In genomic region chr13:35716186-35716585, GRCh38 we compare ENCODE assay signal across 17 cellular contexts.
DNase-seq lines count a peak whose midpoint lies in the region; ATAC-seq, FAIRE-seq and TF ChIP-seq lines count a peak whose summit lies in the region.
"Had no signal": no experiment of that assay in that cellular context is flagged by ENCODE, and none has a peak within 500 bp of the region (broad histone marks: within the 10 kb centered on the region; RNA-seq: fewer than 3 reads in every experiment).

No MANE protein-coding gene starts in this region.

- POLR2A ChIA-PET in PC-9 (lab: Charles Lee; ENCODE audit: unreplicated experiment), result interaction anchor here (0.5 to 0.8 kb wide), 3 partner anchors 56 to 770 kb away, joined by 4 to 6 read pairs (median 5); no protein-coding TSS in a partner anchor

- no peak overlapping the region for H2AFZ ChIP-seq in PC-9

- DNase-seq in PC-9 (peak; percentile 56 to 97), heart left ventricle (no peak), sigmoid colon (peak; percentile 60), esophagus muscularis mucosa (ENCODE audit: extremely low spot score) (no peak), NCI-H2171 (lab: John Stamatoyannopoulos, UW) (no peak), GM12892 (ENCODE audit: insufficient read length) (no peak)
- DNase-seq: activated CD8-positive, alpha-beta memory T cell treated with anti-CD3 and anti-CD28 coated beads, Interleukin-2, amount 10 ng/mL, durations not matched to agents 7 days and 5 days; activated effector memory CD4-positive, alpha-beta T cell treated with anti-CD3 and anti-CD28 coated beads, Interleukin-2, amount 50 U/mL, for 16 hours; NCI-H2029; NCI-H69; RPMI8226; T-helper 17 cell had no signal

- TF ChIP-seq POLR2A in heart left ventricle (IDR thresholded peaks at IDR 0.05), result no peak
- no peak for TF ChIP-seq POLR2A in sigmoid colon (IDR thresholded peaks at IDR 0.05)
- no peak for TF ChIP-seq POLR2A in esophagus muscularis mucosa (IDR thresholded peaks at IDR 0.05; ENCODE audit: low read depth)
- TF ChIP-seq POLR2A in GM12892 (IDR thresholded peaks at IDR 0.05; ENCODE audit: low read depth, low read length), result no peak

- H3K36me3 ChIP-seq in PC-9 (ENCODE audit: low read depth), result no peaks in the 10 kb centered on the region
- H3K36me3 ChIP-seq in heart left ventricle, result no peaks in the 10 kb centered on the region
- H3K36me3 ChIP-seq in sigmoid colon, result no peaks in the 10 kb centered on the region
- H3K36me3 ChIP-seq in esophagus muscularis mucosa, result no peaks in the 10 kb centered on the region
- H3K36me3 ChIP-seq: suprapubic skin had no signal

- H3K27me3 ChIP-seq in PC-9 (ENCODE audit: insufficient read depth, low read depth), result no peaks in the 10 kb centered on the region
- H3K27me3 ChIP-seq in heart left ventricle, result no peaks in the 10 kb centered on the region
- H3K27me3 ChIP-seq in sigmoid colon, result no peaks in the 10 kb centered on the region
- H3K27me3 ChIP-seq in esophagus muscularis mucosa, result no peaks in the 10 kb centered on the region
- H3K27me3 ChIP-seq: suprapubic skin had no signal

- no peaks in the 10 kb centered on the region for H4K20me1 ChIP-seq in PC-9 (ENCODE audit: insufficient read depth)

- no peak for FAIRE-seq in GM12892 (lab: Jason Lieb, UNC)

- peak; percentile 41 for ATAC-seq in GM18867 (IDR thresholded peaks at IDR 0.05; ENCODE audit: unreplicated experiment)
- ATAC-seq in heart left ventricle, result peak in 3 of 4 donors; percentile 36 to 61 (median 55)
- ATAC-seq: activated CD4-positive, CD25-positive, alpha-beta regulatory T cell treated with anti-CD3 and anti-CD28 coated beads, Interleukin-2, amount 50 U/mL, for 24 hours; activated CD8-positive, alpha-beta memory T cell treated with anti-CD3 and anti-CD28 coated beads, Interleukin-2, amount 10 ng/mL, durations not matched to agents 7 days and 5 days; T-helper 17 cell had no signal

- no peak overlapping the region for H3K4me3 ChIP-seq in PC-9
- H3K4me3 ChIP-seq in heart left ventricle, result no peak overlapping the region
- H3K4me3 ChIP-seq in sigmoid colon, result no peak overlapping the region
- H3K4me3 ChIP-seq in esophagus muscularis mucosa, result no peak overlapping the region
- H3K4me3 ChIP-seq: coronary artery, suprapubic skin had no signal

- H3K9me3 ChIP-seq in PC-9 (ENCODE audit: insufficient read depth, low read depth), result no peaks in the 10 kb centered on the region
- no peaks in the 10 kb centered on the region for H3K9me3 ChIP-seq in heart left ventricle
- H3K9me3 ChIP-seq in sigmoid colon, result no peaks in the 10 kb centered on the region
- no peaks in the 10 kb centered on the region for H3K9me3 ChIP-seq in esophagus muscularis mucosa
- H3K9me3 ChIP-seq: suprapubic skin had no signal

- intact Hi-C loops in PC-9 (cut with micrococcal nuclease; ENCODE audit: unreplicated experiment), result loop anchor here (2.0 kb wide), 1 partner anchor 57 kb away; no protein-coding TSS in a partner anchor
- intact Hi-C loops in heart left ventricle (cut with DNase I), result loop anchor here in 3 of 10 donors (10.0 kb wide), 3 partner anchors 81 to 511 kb away; no protein-coding TSS in a partner anchor
- intact Hi-C loops in sigmoid colon (cut with DNase I), result no loop called here
- intact Hi-C loops in esophagus muscularis mucosa (cut with DNase I), result no loop called here

- 50 to 65% (median 56%) methylated on average over 4 of the region's 4 CpGs for WGBS in heart left ventricle, 4 donors
- 54 to 63% methylated on average over 4 of the region's 4 CpGs for WGBS in sigmoid colon, 2 donors
- WGBS in esophagus muscularis mucosa, result 44% methylated on average over 4 of the region's 4 CpGs

- H3K27ac ChIP-seq in PC-9 (peak overlapping the region; percentile 46; the same call in 1 of the 2 replicates), heart left ventricle (peak overlapping the region in 4 of 12 donors; percentile 8 to 48 (median 34)), sigmoid colon (peak overlapping the region in 1 of 4 donors; percentile 14), esophagus muscularis mucosa (replicated peaks in 1 of 4) (peak overlapping the region in 1 of 4 donors; percentile 46)
- H3K27ac ChIP-seq: C4-2B, coronary artery, suprapubic skin had no signal

- TF ChIP-seq EP300 in sigmoid colon (IDR thresholded peaks at IDR 0.05) (no peak), esophagus muscularis mucosa (IDR thresholded peaks at IDR 0.05) (no peak)

- H3K4me1 ChIP-seq in PC-9 (replicated peaks; ENCODE audit: insufficient read depth), result peaks cover 46% of the 10 kb centered on the region
- peaks cover 0 to 31% (median 12%) of the 10 kb centered on the region in 12 donors for H3K4me1 ChIP-seq in heart left ventricle
- H3K4me1 ChIP-seq in sigmoid colon, result peaks cover 0 to 35% (median 29%) of the 10 kb centered on the region in 4 donors
- peaks cover 18 to 49% (median 41%) of the 10 kb centered on the region in 4 donors for H3K4me1 ChIP-seq in esophagus muscularis mucosa

- H3K4me2 ChIP-seq in PC-9, result peak overlapping the region; percentile 46

- no peaks in the 10 kb centered on the region for H3K79me2 ChIP-seq in PC-9 (ENCODE audit: low read depth)

- H3F3A ChIP-seq in PC-9 (ENCODE audit: insufficient read depth, low read depth), result peaks cover 22% of the 10 kb centered on the region

- no peaks in the 10 kb centered on the region for H3K9me2 ChIP-seq in PC-9 (ENCODE audit: insufficient read depth)

- CTCF ChIA-PET in PC-9 (lab: Charles Lee), result interaction anchor here (0.5 to 0.8 kb wide), 2 partner anchors 506 to 507 kb away, joined by 3 to 4 read pairs; no protein-coding TSS in a partner anchor

- no TSS peak for BruUV-seq in PC-9 (replicated peaks; lab: Mats Ljungman, UMichigan)

- TF ChIP-seq CTCF in PC-9 (conservative IDR thresholded peaks at IDR 0.05) (no peak), heart left ventricle (IDR thresholded peaks at IDR 0.05) (no peak), sigmoid colon (IDR thresholded peaks at IDR 0.05) (no peak), esophagus muscularis mucosa (IDR thresholded peaks at IDR 0.05) (no peak)

Comparison
In these comparisons a context has a peak if more than half of its experiments do, and no peak if none do; other contexts are left out.
1. DNase-seq: peak in PC-9 (2 of 2) and sigmoid colon (single experiment); none in heart left ventricle (0 of 5), esophagus muscularis mucosa (single experiment), NCI-H2171 (single experiment) and GM12892 (single experiment).